In the genomic region with DNA sequence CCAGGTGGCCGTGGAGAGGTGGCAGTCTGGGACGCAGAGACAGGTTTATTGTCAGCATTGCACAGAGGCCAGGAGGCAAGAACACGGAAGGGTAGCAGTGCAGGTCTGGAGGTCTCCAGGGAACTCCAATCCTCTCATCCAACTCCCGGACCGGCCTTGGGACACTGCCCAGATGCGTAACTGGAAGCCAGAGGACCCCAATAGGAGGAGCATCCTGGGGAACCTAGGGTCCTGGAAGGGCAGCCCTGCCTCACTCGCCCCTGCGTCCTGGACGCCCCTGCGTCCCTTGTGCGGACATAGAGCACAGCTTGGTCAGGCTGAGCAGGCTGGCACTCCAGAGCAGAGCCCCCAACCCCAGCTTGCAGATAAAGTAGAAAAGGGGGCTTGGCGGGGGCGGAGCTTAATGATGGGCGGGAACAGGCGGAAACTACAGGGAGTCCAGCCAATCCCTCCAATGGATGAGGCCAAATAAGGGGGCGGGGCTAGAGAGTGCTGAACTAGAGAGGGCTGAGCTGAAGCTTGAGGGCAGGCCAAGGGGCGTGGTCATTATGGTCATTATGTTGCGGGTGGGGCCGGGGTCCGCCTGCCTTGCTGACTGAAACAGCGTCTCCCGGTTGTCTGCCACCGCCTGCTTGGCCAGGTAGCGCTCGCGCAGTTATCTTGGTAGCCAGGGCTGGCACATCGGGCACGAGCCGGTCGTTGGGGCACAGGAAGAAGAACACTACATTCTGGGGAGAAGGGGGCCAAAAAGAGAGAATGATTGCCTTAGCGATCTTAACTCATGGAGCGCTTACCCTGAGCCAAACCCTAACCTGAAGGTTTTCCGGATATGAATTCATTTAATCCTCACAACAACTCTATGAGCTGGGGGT, we compare ENCODE assay signal across 1 cellular context.
TF ChIP-seq lines count a peak whose summit lies in the region.

No MANE protein-coding gene starts in this region.

TF ChIP-seq in K562, 482 proteins besides CTCF, POLR2A, EP300 and RAD21 (continued from another document and continues in another):
- TF ChIP-seq RAD51 (IDR thresholded peaks at IDR 0.05; ENCODE audit: borderline replicate concordance, low read depth) (no peak), RBM39 (optimal IDR thresholded peaks at IDR 0.05; ENCODE audit: low read depth, low read length) (no peak), ATF1 (CRISPR knock-in tag; IDR thresholded peaks at IDR 0.05) (no peak), ATF1 (tag; IDR thresholded peaks at IDR 0.05) (peak; percentile 46; the same call in 1 of the 2 replicates), NR2C1 (IDR thresholded peaks at IDR 0.05) (no peak), NR2C1 (tag; IDR thresholded peaks at IDR 0.05) (no peak), RBM14 (IDR thresholded peaks at IDR 0.05; ENCODE audit: borderline replicate concordance, insufficient read depth, low read depth, low read length) (no peak), TBP (optimal IDR thresholded peaks at IDR 0.05; ENCODE audit: low read depth, low read length) (peak; percentile 15), ZFP1 (CRISPR knock-in tag; IDR thresholded peaks at IDR 0.05) (no peak), PHTF2 (CRISPR knock-in tag; IDR thresholded peaks at IDR 0.05) (no peak), SIX5 (IDR thresholded peaks at IDR 0.05; ENCODE audit: borderline replicate concordance in 1 of 2, insufficient read depth in 1 of 2, low read depth in 1 of 2, low read length in 2 of 2) (no peak), KAT7 (CRISPR knock-in tag; IDR thresholded peaks at IDR 0.05; ENCODE audit: borderline replicate concordance) (no peak), TBL1XR1 (IDR thresholded peaks at IDR 0.05; ENCODE audit: low read length in 2 of 2) (no peak), AFF1 (IDR thresholded peaks at IDR 0.05; ENCODE audit: low read depth in 1 of 2, partially characterized antibody in 2 of 2) (no peak), NR4A1 (CRISPR knock-in tag; IDR thresholded peaks at IDR 0.05) (no peak), NR4A1 (tag; IDR thresholded peaks at IDR 0.05) (no peak), ZNF444 (CRISPR knock-in tag; IDR thresholded peaks at IDR 0.05) (no peak), EZH2 (IDR thresholded peaks at IDR 0.05; ENCODE audit: borderline replicate concordance, low read depth, low read length) (no peak), THRA (IDR thresholded peaks at IDR 0.05) (no peak), GABPB1 (CRISPR knock-in tag; IDR thresholded peaks at IDR 0.05) (0 out of 2 replicates have a peak, but pooled peaks have one; percentile 35), ZNF696 (CRISPR knock-in tag; conservative IDR thresholded peaks at IDR 0.05) (no peak), FOXJ2 (tag; IDR thresholded peaks at IDR 0.05) (no peak), BRF2 (IDR thresholded peaks at IDR 0.05; ENCODE audit: borderline replicate concordance, insufficient read depth, insufficient read length) (no peak), NFRKB (IDR thresholded peaks at IDR 0.05; ENCODE audit: low read depth) (no peak), SREBF2 (CRISPR knock-in tag; IDR thresholded peaks at IDR 0.05) (no peak), VEZF1 (CRISPR knock-in tag; IDR thresholded peaks at IDR 0.05) (peak; percentile 64; the same call in 1 of the 2 replicates), FOXM1 (IDR thresholded peaks at IDR 0.05; ENCODE audit: low read depth) (no peak), FOXM1 (CRISPR knock-in tag; IDR thresholded peaks at IDR 0.05; ENCODE audit: low read depth) (no peak), ZFPM2 (CRISPR knock-in tag; IDR thresholded peaks at IDR 0.05) (no peak), PPARD (CRISPR knock-in tag; IDR thresholded peaks at IDR 0.05) (no peak), CLOCK (CRISPR knock-in tag; IDR thresholded peaks at IDR 0.05; ENCODE audit: borderline replicate concordance) (no peak), TFAM (CRISPR knock-in tag; conservative IDR thresholded peaks at IDR 0.05) (no peak), GATA2 (CRISPR knock-in tag; IDR thresholded peaks at IDR 0.05) (no peak), ZBTB1 (CRISPR knock-in tag; IDR thresholded peaks at IDR 0.05; ENCODE audit: borderline replicate concordance, low read depth) (no peak), FOXA3 (CRISPR knock-in tag; conservative IDR thresholded peaks at IDR 0.05 in 1 of 2, IDR thresholded peaks at IDR 0.05 in 1 of 2) (peak in 1 of 2 experiments; percentile 9; a peak in 1 of 4 replicates), SRSF7 (optimal IDR thresholded peaks at IDR 0.05; ENCODE audit: low read depth, low read length) (no peak), SMC3 (conservative IDR thresholded peaks at IDR 0.05; ENCODE audit: insufficient read depth, low read depth, low read length) (no peak), ZNF239 (CRISPR knock-in tag; IDR thresholded peaks at IDR 0.05) (no peak), KHSRP (IDR thresholded peaks at IDR 0.05) (no peak)
- TF ChIP-seq, protein P1, sequence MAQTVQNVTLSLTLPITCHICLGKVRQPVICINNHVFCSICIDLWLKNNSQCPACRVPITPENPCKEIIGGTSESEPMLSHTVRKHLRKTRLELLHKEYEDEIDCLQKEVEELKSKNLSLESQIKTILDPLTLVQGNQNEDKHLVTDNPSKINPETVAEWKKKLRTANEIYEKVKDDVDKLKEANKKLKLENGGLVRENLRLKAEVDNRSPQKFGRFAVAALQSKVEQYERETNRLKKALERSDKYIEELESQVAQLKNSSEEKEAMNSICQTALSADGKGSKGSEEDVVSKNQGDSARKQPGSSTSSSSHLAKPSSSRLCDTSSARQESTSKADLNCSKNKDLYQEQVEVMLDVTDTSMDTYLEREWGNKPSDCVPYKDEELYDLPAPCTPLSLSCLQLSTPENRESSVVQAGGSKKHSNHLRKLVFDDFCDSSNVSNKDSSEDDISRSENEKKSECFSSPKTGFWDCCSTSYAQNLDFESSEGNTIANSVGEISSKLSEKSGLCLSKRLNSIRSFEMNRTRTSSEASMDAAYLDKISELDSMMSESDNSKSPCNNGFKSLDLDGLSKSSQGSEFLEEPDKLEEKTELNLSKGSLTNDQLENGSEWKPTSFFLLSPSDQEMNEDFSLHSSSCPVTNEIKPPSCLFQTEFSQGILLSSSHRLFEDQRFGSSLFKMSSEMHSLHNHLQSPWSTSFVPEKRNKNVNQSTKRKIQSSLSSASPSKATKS (CRISPR knock-in tag; IDR thresholded peaks at IDR 0.05): no peak
- TF ChIP-seq, protein P2, sequence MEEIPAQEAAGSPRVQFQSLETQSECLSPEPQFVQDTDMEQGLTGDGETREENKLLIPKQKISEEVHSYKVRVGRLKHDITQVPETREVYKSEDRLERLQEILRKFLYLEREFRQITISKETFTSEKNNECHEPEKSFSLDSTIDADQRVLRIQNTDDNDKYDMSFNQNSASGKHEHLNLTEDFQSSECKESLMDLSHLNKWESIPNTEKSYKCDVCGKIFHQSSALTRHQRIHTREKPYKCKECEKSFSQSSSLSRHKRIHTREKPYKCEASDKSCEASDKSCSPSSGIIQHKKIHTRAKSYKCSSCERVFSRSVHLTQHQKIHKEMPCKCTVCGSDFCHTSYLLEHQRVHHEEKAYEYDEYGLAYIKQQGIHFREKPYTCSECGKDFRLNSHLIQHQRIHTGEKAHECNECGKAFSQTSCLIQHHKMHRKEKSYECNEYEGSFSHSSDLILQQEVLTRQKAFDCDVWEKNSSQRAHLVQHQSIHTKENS (CRISPR knock-in tag; IDR thresholded peaks at IDR 0.05): no peak
- TF ChIP-seq, protein P3, sequence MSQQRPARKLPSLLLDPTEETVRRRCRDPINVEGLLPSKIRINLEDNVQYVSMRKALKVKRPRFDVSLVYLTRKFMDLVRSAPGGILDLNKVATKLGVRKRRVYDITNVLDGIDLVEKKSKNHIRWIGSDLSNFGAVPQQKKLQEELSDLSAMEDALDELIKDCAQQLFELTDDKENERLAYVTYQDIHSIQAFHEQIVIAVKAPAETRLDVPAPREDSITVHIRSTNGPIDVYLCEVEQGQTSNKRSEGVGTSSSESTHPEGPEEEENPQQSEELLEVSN (IDR thresholded peaks at IDR 0.05; ENCODE audit: borderline replicate concordance in 1 of 2, extremely low read depth in 1 of 2, insufficient read depth in 1 of 2, insufficient read length in 1 of 2, low read depth in 1 of 2, low read length in 1 of 2, poor library complexity in 1 of 2, severe bottlenecking in 1 of 2): peak in 1 of 2 experiments; percentile 38
- TF ChIP-seq, protein P4, sequence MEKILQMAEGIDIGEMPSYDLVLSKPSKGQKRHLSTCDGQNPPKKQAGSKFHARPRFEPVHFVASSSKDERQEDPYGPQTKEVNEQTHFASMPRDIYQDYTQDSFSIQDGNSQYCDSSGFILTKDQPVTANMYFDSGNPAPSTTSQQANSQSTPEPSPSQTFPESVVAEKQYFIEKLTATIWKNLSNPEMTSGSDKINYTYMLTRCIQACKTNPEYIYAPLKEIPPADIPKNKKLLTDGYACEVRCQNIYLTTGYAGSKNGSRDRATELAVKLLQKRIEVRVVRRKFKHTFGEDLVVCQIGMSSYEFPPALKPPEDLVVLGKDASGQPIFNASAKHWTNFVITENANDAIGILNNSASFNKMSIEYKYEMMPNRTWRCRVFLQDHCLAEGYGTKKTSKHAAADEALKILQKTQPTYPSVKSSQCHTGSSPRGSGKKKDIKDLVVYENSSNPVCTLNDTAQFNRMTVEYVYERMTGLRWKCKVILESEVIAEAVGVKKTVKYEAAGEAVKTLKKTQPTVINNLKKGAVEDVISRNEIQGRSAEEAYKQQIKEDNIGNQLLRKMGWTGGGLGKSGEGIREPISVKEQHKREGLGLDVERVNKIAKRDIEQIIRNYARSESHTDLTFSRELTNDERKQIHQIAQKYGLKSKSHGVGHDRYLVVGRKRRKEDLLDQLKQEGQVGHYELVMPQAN (IDR thresholded peaks at IDR 0.05; ENCODE audit: borderline replicate concordance): no peak
